In genomic region chr11:85810871-85811611, GRCh38 we compare ENCODE assay signal across 8 cellular contexts. TPM values are rescaled to one million over a fixed set of nuclear protein-coding genes. Genes with fewer than 3 reads are reported as not detected.
A peak's percentile ranks its signal among the peaks of the same experiment; 100 is the strongest.
DNase-seq lines count a peak whose midpoint lies in the region; ATAC-seq and TF ChIP-seq lines count a peak whose summit lies in the region.

A gene with protein sequence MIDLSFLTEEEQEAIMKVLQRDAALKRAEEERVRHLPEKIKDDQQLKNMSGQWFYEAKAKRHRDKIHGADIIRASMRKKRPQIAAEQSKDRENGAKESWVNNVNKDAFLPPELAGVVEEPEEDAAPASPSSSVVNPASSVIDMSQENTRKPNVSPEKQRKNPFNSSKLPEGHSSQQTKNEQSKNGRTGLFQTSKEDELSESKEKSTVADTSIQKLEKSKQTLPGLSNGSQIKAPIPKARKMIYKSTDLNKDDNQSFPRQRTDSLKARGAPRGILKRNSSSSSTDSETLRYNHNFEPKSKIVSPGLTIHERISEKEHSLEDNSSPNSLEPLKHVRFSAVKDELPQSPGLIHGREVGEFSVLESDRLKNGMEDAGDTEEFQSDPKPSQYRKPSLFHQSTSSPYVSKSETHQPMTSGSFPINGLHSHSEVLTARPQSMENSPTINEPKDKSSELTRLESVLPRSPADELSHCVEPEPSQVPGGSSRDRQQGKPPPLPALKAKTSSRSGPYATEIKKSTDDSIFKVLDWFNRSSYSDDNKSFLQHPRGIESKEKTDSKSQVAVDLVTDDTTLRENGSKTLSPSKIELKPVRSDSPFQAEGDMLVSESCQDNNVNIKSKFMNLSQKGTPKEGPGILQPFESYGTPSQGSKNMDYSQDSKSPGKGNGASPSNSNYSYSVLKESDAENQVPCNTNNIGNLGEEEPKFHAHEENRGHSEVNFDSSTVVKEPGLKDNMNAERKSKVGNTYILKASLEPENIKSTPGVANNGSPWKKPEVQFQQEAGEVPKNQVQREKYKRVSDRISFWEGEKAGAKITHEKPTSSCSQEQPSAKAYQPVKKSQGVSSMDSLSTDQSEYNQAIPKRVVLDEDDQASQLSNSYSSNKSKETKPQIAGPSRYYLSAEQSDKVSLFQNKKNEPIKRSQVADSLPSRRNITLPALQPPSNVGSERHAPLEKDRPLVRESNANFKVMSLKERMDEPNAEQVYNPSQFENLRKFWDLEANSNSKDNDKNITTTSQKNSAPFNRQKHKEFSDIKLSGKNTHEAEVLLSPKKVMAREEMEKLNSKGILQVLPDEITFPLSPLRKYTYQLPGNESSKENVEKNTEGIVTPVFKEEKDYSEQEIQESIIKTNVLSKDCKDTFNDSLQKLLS (N-terminal part only) (minus strand): TSS chr11:85811141. CDS start chr11:85757725, 53,416 bp downstream.

- no peak within 1 kb of the TSS for H3K27ac Mint-ChIP-seq in activated B cell treated with CpG ODN at 0.5 μM for 24 hours

- no peaks in the 10 kb centered on the region for H4K20me1 ChIP-seq in mammary epithelial cell (ENCODE audit: insufficient read depth, low read length)

- H3K4me1 ChIP-seq in mammary epithelial cell (ENCODE audit: insufficient read depth, low read length) (peaks cover 44% of the 10 kb centered on the region), spleen (peaks cover 7 to 30% (median 22%) of the 10 kb centered on the region in 6 donors)

- H3K36me3 Mint-ChIP-seq in activated B cell treated with CpG ODN at 0.5 μM for 24 hours (ENCODE audit: low read depth): no peaks in the 10 kb centered on the region

- peak within 1 kb of the TSS; percentile 95 for H3K4me2 ChIP-seq in mammary epithelial cell (ENCODE audit: insufficient read depth, low read depth, low read length)

- H3K4me3 ChIP-seq in HFF-Myc (replicated peaks; ENCODE audit: low read depth, low read length): peak within 1 kb of the TSS; percentile 47
- peak within 1 kb of the TSS; percentile 26 to 71 (median 64) for H3K4me3 ChIP-seq in mammary epithelial cell (replicated peaks in 1 of 3; ENCODE audit: insufficient read depth in 1 of 3, low read depth in 2 of 3, low read length in 3 of 3)
- peak within 1 kb of the TSS; percentile 43 to 88 (median 62) for H3K4me3 ChIP-seq in spleen

- intact Hi-C loops in activated B cell treated with CpG ODN at 0.5 μM for 24 hours (cut with micrococcal nuclease) (no loop called here), mammary epithelial cell (cut with micrococcal nuclease) (no loop called here), spleen (cut with DNase I; ENCODE audit: low total_unique reads) (no loop called here)

- H3K9me3 Mint-ChIP-seq in activated B cell treated with CpG ODN at 0.5 μM for 24 hours: no peaks in the 10 kb centered on the region

- CTCF ChIA-PET in activated B cell treated with CpG ODN at 0.5 μM for 24 hours (lab: Charles Lee) (no interaction called here), mammary epithelial cell (lab: Charles Lee; ENCODE audit: low non-redundant PET) (no interaction called here)

- H2AFZ ChIP-seq in mammary epithelial cell (ENCODE audit: low read depth, low read length): peak within 1 kb of the TSS; percentile 86

- peak within 1 kb of the TSS; percentile 17 for H3K9ac ChIP-seq in mammary epithelial cell (ENCODE audit: insufficient read depth, low read length)

- in situ Hi-C loops in GM13976 (cut with MboI; ENCODE audit: low sequenced_read_pairs, unreplicated experiment) (no loop called here), mammary epithelial cell (cut with MboI; ENCODE audit: low sequenced_read_pairs in 2 of 2) (no loop called here)

- H3K4me1 Mint-ChIP-seq in activated B cell treated with CpG ODN at 0.5 μM for 24 hours: peaks cover 21% of the 10 kb centered on the region

- peak within 1 kb of the TSS; percentile 80 for H3K4me3 Mint-ChIP-seq in activated B cell treated with CpG ODN at 0.5 μM for 24 hours

- H3K9me3 ChIP-seq in mammary epithelial cell (replicated peaks; ENCODE audit: insufficient read depth, low read length) (no peaks in the 10 kb centered on the region), spleen (no peaks in the 10 kb centered on the region)

- TF ChIP-seq CTCF in GM13976 (IDR thresholded peaks at IDR 0.05; ENCODE audit: borderline replicate concordance, control extremely low read depth, extremely low read depth, insufficient read depth, missing control alignments): no peak
- TF ChIP-seq CTCF in HFF-Myc (IDR thresholded peaks at IDR 0.05; ENCODE audit: low read depth, low read length, missing control alignments): no peak
- TF ChIP-seq CTCF in activated B cell treated with CpG ODN at 0.5 μM for 24 hours (IDR thresholded peaks at IDR 0.05): no peak
- TF ChIP-seq CTCF in mammary epithelial cell (conservative IDR thresholded peaks at IDR 0.05 in 1 of 2, IDR thresholded peaks at IDR 0.05 in 1 of 2; ENCODE audit: extremely low read depth in 1 of 2, insufficient read depth in 1 of 2, low read depth in 1 of 2, low read length in 2 of 2): no peak
- TF ChIP-seq CTCF in spleen (IDR thresholded peaks at IDR 0.05 in 8 of 11, conservative IDR thresholded peaks at IDR 0.05 in 3 of 11): peak in 2 of 11 experiments; percentile 8 to 23

- POLR2A ChIA-PET in activated B cell treated with CpG ODN at 0.5 μM for 24 hours (lab: Charles Lee): no interaction called here

- H3K79me2 ChIP-seq in mammary epithelial cell (ENCODE audit: insufficient read depth, low read length): no peaks in the 10 kb centered on the region

- peak; percentile 97 for ATAC-seq in activated B cell treated with CpG ODN at 0.5 μM for 24 hours (ENCODE audit: low read depth)

- peaks cover 12% of the 10 kb centered on the region for H3K27me3 Mint-ChIP-seq in activated B cell treated with CpG ODN at 0.5 μM for 24 hours

- no peak within 1 kb of the TSS for H3K27ac ChIP-seq in mammary epithelial cell (ENCODE audit: insufficient read depth, low read depth, low read length)
- H3K27ac ChIP-seq in spleen: peak within 1 kb of the TSS in 7 of 8 donors; percentile 14 to 83 (median 59)

- 18% methylated on average over 22 of the region's 72 CpGs for WGBS in mammary epithelial cell (ENCODE audit: low coverage, missing lambda C conversion rate)
- WGBS in spleen, 5 donors: 1 to 2% (median 1%) methylated on average over 22 to 72 of the region's 72 CpGs

- dilution Hi-C loops in mammary epithelial cell (cut with HindIII; ENCODE audit: low sequenced_read_pairs): no loop called here

- DNase-seq in GM13976 (ENCODE audit: low spot score) (peak; percentile 78), HFF-Myc (ENCODE audit: extremely low read depth, low read depth) (no peak), NCI-H1105 (lab: John Stamatoyannopoulos, UW) (peak; percentile 36), activated B cell treated with CpG ODN at 0.5 μM for 24 hours (peak; percentile 58), mammary epithelial cell (peak; percentile 71), iris pigment epithelial cell (ENCODE audit: low read depth) (peak; percentile 18), spleen (peak; percentile 92), NCI-H1048 (lab: John Stamatoyannopoulos, UW) (no peak)

- BruUV-seq in mammary epithelial cell (replicated peaks; lab: Mats Ljungman, UMichigan): no TSS peak

- no peaks in the 10 kb centered on the region for H3K27me3 ChIP-seq in mammary epithelial cell (ENCODE audit: insufficient read depth, low read length)
- H3K27me3 ChIP-seq in spleen (replicated peaks in 1 of 7): peaks cover 0 to 26% (median 14%) of the 10 kb centered on the region in 7 donors

- H3K36me3 ChIP-seq in mammary epithelial cell (ENCODE audit: insufficient read depth, low read length) (no peaks in the 10 kb centered on the region), spleen (no peaks in the 10 kb centered on the region)

- peak in 1 of 3 donors; percentile 69 for TF ChIP-seq POLR2A in spleen (IDR thresholded peaks at IDR 0.05)

RNA-seq across cellular contexts. Expression of the gene that starts here (rescaled TPM):
- total RNA-seq in activated B cell treated with CpG ODN at 0.5 μM for 24 hours (0.56 and 1.1 TPM in 2 replicates), mammary epithelial cell (10 to 100 TPM in 1 of 2 donors, 1 to 10 TPM in 1; 6.2 to 11.5 TPM), spleen (100 to 1,000 TPM in 1 of 7 donors, 10 to 100 TPM in 6; 20.4 to 176 (median 31.1) TPM)
- polyA plus RNA-seq in mammary epithelial cell (3.8 TPM), spleen (1 to 10 TPM; 2.7 to 4.5 (median 3.1) TPM)
- polyA minus RNA-seq in mammary epithelial cell: 2.8 TPM

Comparison
In these comparisons a context has a peak if more than half of its experiments do, and no peak if none do; other contexts are left out.
1. DNase-seq: peak in GM13976 (single experiment), NCI-H1105 (single experiment), activated B cell treated with CpG ODN at 0.5 μM for 24 hours (single experiment), mammary epithelial cell (single experiment), iris pigment epithelial cell (single experiment) and spleen (single experiment); none in HFF-Myc (single experiment) and NCI-H1048 (single experiment).
2. Peak in every context shown above with its lines, with median percentiles within 50 percentile points of each other: H3K4me3 ChIP-seq.